8 cellular contexts compared by ENCODE assay signal in the genomic region with DNA sequence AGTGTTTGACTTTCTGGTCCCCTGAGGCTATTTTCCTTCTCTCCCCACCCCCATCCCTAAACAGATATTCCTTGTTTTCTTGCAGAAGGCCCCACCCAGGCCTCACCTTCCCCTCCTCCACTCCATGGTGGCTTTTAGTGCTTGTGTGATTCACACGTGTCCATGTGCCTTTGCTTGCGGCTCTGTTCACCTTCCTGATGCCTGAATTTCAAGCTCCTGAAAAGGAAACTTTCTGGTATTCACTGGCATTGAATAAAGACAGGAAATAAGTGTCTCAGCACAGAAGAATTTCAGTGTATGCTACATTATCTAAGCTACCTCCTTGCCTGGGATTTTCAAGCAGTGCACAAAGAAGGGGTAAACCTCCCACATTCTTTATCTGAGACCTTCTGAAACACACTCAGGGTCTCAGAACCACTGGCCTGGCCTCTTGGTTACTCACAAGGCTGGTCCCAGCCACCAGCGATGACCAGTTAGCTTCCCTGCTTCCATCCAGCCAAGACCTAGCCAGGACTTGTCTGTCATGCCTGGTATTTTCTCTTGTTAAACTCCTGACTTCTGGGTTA. TPM values are rescaled to one million over a fixed set of nuclear protein-coding genes. Genes with fewer than 3 reads are reported as not detected.
DNase-seq lines count a peak whose midpoint lies in the region; FAIRE-seq and TF ChIP-seq lines count a peak whose summit lies in the region.
"Had no signal": no experiment of that assay in that cellular context is flagged by ENCODE, and none has a peak within 500 bp of the region (broad histone marks: within the 10 kb centered on the region; RNA-seq: fewer than 3 reads in every experiment).

No MANE protein-coding gene starts in this region.

- H4K20me1 ChIP-seq in astrocyte (ENCODE audit: insufficient read depth, low read length) (no peaks in the 10 kb centered on the region), keratinocyte (ENCODE audit: control insufficient read depth, extremely low read depth, insufficient read depth, low read length) (no peaks in the 10 kb centered on the region)

- DNase-seq in astrocyte (ENCODE audit: low read depth) (peak; percentile 94), keratinocyte (ENCODE audit: low read depth, low spot score) (peak; percentile 99), transverse colon (peak; percentile 41), NCI-H345 (lab: John Stamatoyannopoulos, UW) (no peak), MV-4-11 (lab: John Stamatoyannopoulos, UW) (no peak)
- no peak for DNase-seq in effector CD4-positive, alpha-beta T cell
- DNase-seq: hypothalamus had no signal

- H3K9me3 ChIP-seq in HUES48 (ENCODE audit: control insufficient read depth, insufficient read depth, low read length), result no peaks in the 10 kb centered on the region
- no peaks in the 10 kb centered on the region for H3K9me3 ChIP-seq in astrocyte (ENCODE audit: insufficient read depth, low read depth, low read length)
- H3K9me3 ChIP-seq in keratinocyte (ENCODE audit: control insufficient read depth, low read depth, low read length), result no peaks in the 10 kb centered on the region
- H3K9me3 ChIP-seq in transverse colon, result no peaks in the 10 kb centered on the region

- peak overlapping the region; percentile 45 for H3K4me3 Mint-ChIP-seq in astrocyte (ENCODE audit: unreplicated experiment)

- in situ Hi-C loops in transverse colon (cut with MboI; ENCODE audit: low pct_ligation_motif_present in 1 of 4, low pct_unique_long_range_greater_than_20kb in 1 of 4, low sequenced_read_pairs in 3 of 4), result no loop called here

- H2AFZ ChIP-seq in astrocyte (ENCODE audit: low read depth, low read length) (peak overlapping the region; percentile 65), keratinocyte (ENCODE audit: control insufficient read depth, low read length) (peak overlapping the region; percentile 85)

- dilution Hi-C loops in keratinocyte (cut with MboI; ENCODE audit: extremely low pct_ligation_motif_present, low sequenced_read_pairs), result no loop called here

- H3K4me1 ChIP-seq in HUES48 (ENCODE audit: control insufficient read depth, insufficient read depth, low read length) (no peaks in the 10 kb centered on the region), astrocyte (ENCODE audit: insufficient read depth, low read length) (peaks cover 20% of the 10 kb centered on the region), keratinocyte (ENCODE audit: control insufficient read depth, extremely low read depth, insufficient read depth, low read length) (peaks cover 24% of the 10 kb centered on the region), transverse colon (peaks cover 3 to 16% (median 10%) of the 10 kb centered on the region in 4 donors)

- intact Hi-C loops in transverse colon (cut with DNase I; ENCODE audit: low total_unique reads), result no loop called here

- no peak for TF ChIP-seq POLR2A in transverse colon (IDR thresholded peaks at IDR 0.05)

- H3K36me3 Mint-ChIP-seq in astrocyte (ENCODE audit: low read depth, unreplicated experiment), result no peaks in the 10 kb centered on the region

- no peaks in the 10 kb centered on the region for H3K27me3 ChIP-seq in HUES48 (ENCODE audit: control insufficient read depth, insufficient read depth, low read length)
- H3K27me3 ChIP-seq in astrocyte (ENCODE audit: insufficient read depth, low read length), result no peaks in the 10 kb centered on the region
- H3K27me3 ChIP-seq in keratinocyte (ENCODE audit: control insufficient read depth, extremely low read depth, insufficient read depth, low read length), result no peaks in the 10 kb centered on the region
- H3K27me3 ChIP-seq in transverse colon, result no peaks in the 10 kb centered on the region

- H3K27me3 Mint-ChIP-seq in astrocyte (ENCODE audit: low read depth, unreplicated experiment), result no peaks in the 10 kb centered on the region

- H3K4me2 ChIP-seq in astrocyte (ENCODE audit: low read length) (peak overlapping the region; percentile 66), keratinocyte (ENCODE audit: control insufficient read depth, extremely low read depth, insufficient read depth, low read depth, low read length) (peak overlapping the region; percentile 98)

- no peaks in the 10 kb centered on the region for H3K79me2 ChIP-seq in astrocyte (ENCODE audit: insufficient read depth, low read length)
- H3K79me2 ChIP-seq in keratinocyte (ENCODE audit: control insufficient read depth, insufficient read depth, low read length), result no peaks in the 10 kb centered on the region

- FAIRE-seq in astrocyte (lab: Jason Lieb, UNC) (peak; percentile 84), keratinocyte (lab: Jason Lieb, UNC) (peak; percentile 79)

- TF ChIP-seq EP300 in transverse colon (IDR thresholded peaks at IDR 0.05; ENCODE audit: low read depth), result no peak

- H3K27ac ChIP-seq in HUES48 (ENCODE audit: low read depth, low read length) (peak overlapping the region; percentile 68), astrocyte (ENCODE audit: low read depth, low read length) (peak overlapping the region; percentile 77), keratinocyte (ENCODE audit: control insufficient read depth, insufficient read depth, low read length) (peak overlapping the region; percentile 99), transverse colon (peak overlapping the region in 2 of 4 donors; percentile 6 to 54)

- H3K9ac ChIP-seq in HUES48 (ENCODE audit: low read depth, low read length) (no peak overlapping the region), astrocyte (ENCODE audit: low read length) (peak overlapping the region; percentile 67), keratinocyte (ENCODE audit: control insufficient read depth, extremely low read depth, insufficient read depth, low read length) (peak overlapping the region; percentile 89)

- no peak for TF ChIP-seq CTCF in astrocyte (IDR thresholded peaks at IDR 0.05; ENCODE audit: insufficient read depth, low read depth, low read length)
- no peak for TF ChIP-seq CTCF in keratinocyte (optimal IDR thresholded peaks at IDR 0.05 in 1 of 3, IDR thresholded peaks at IDR 0.05 in 1 of 3, conservative IDR thresholded peaks at IDR 0.05 in 1 of 3; ENCODE audit: extremely low read depth in 1 of 3, insufficient read depth in 2 of 3, low read length in 3 of 3)
- TF ChIP-seq CTCF in transverse colon (IDR thresholded peaks at IDR 0.05), result no peak

- peaks cover 15% of the 10 kb centered on the region for H3K4me1 Mint-ChIP-seq in astrocyte (ENCODE audit: low read depth, unreplicated experiment)

- H3K4me3 ChIP-seq in HUES48 (ENCODE audit: low read depth, low read length), result no peak overlapping the region
- H3K4me3 ChIP-seq in astrocyte (ENCODE audit: insufficient read depth, low read depth, low read length), result peak overlapping the region; percentile 13
- H3K4me3 ChIP-seq in keratinocyte (ENCODE audit: control insufficient read depth in 2 of 3, extremely low read depth in 1 of 3, insufficient read depth in 2 of 3, low read depth in 1 of 3, low read length in 3 of 3), result peak overlapping the region in 2 of 3 experiments; percentile 35 to 53
- no peak overlapping the region for H3K4me3 ChIP-seq in transverse colon

- H3K36me3 ChIP-seq in HUES48 (ENCODE audit: control insufficient read depth, insufficient read depth, low read length), result no peaks in the 10 kb centered on the region
- no peaks in the 10 kb centered on the region for H3K36me3 ChIP-seq in astrocyte (ENCODE audit: insufficient read depth, low read length)
- no peaks in the 10 kb centered on the region for H3K36me3 ChIP-seq in keratinocyte (ENCODE audit: control insufficient read depth in 2 of 2, extremely low read depth in 1 of 2, insufficient read depth in 2 of 2, low read length in 2 of 2)
- H3K36me3 ChIP-seq in transverse colon, result no peaks in the 10 kb centered on the region

- peaks cover 3% of the 10 kb centered on the region for H3K9me3 Mint-ChIP-seq in astrocyte (ENCODE audit: unreplicated experiment)

- peak overlapping the region; percentile 97 for H3K27ac Mint-ChIP-seq in astrocyte (ENCODE audit: unreplicated experiment)

- WGBS in transverse colon (ENCODE audit: low coverage in 1 of 2), 2 donors, result 55 to 59% methylated on average over 3 of the region's 3 CpGs

- no peaks in the 10 kb centered on the region for H3K9me1 ChIP-seq in keratinocyte (ENCODE audit: control insufficient read depth, extremely low read depth, insufficient read depth, low read length)

RNA-seq across cellular contexts. Expression of a gene that starts 17.2 kb away (rescaled TPM):
- 171 and 194 TPM in 2 replicates for total RNA-seq in astrocyte
- polyA plus RNA-seq in keratinocyte, result 83.7 to 130 TPM (median 100 TPM) in 3 replicates
- polyA plus RNA-seq in keratinocyte (2011; ENCODE audit: low read depth), result 217 TPM
- 112 and 283 TPM in 2 replicates for polyA plus RNA-seq in keratinocyte (2011; cell fraction: cytosol; rRNA removed)
- 208 and 215 TPM in 2 replicates for polyA plus RNA-seq in keratinocyte (2011; cell fraction: nucleus; rRNA removed)
- polyA plus RNA-seq in keratinocyte (2012; ENCODE audit: low replicate concordance), result 66.1 and 86.4 TPM in 2 replicates
- polyA minus RNA-seq in keratinocyte, result 46.9 to 97.5 TPM (median 79.6 TPM) in 3 replicates
- 57.2 TPM for polyA minus RNA-seq in keratinocyte (2011; cell fraction: cytosol; rRNA and poly(A)+ RNA removed)
- polyA minus RNA-seq in keratinocyte (2011; cell fraction: nucleus; rRNA and poly(A)+ RNA removed), result 60.1 and 145 TPM in 2 replicates
- 100 to 1,000 TPM in 1 of 4 donors, 10 to 100 TPM in 3; 31.0 to 131 (median 53.3) TPM for total RNA-seq in transverse colon

Comparison
In these comparisons a context has a peak if more than half of its experiments do, and no peak if none do; other contexts are left out.
1. H3K4me3 ChIP-seq: peak in astrocyte (single experiment) and keratinocyte (2 of 3); none in HUES48 (single experiment) and transverse colon (0 of 4).
2. DNase-seq: peak in astrocyte (single experiment), keratinocyte (single experiment) and transverse colon (single experiment); none in NCI-H345 (single experiment), MV-4-11 (single experiment) and effector CD4-positive, alpha-beta T cell (single experiment).